ENCODE assay signal across 1 cellular context in the genomic region with DNA sequence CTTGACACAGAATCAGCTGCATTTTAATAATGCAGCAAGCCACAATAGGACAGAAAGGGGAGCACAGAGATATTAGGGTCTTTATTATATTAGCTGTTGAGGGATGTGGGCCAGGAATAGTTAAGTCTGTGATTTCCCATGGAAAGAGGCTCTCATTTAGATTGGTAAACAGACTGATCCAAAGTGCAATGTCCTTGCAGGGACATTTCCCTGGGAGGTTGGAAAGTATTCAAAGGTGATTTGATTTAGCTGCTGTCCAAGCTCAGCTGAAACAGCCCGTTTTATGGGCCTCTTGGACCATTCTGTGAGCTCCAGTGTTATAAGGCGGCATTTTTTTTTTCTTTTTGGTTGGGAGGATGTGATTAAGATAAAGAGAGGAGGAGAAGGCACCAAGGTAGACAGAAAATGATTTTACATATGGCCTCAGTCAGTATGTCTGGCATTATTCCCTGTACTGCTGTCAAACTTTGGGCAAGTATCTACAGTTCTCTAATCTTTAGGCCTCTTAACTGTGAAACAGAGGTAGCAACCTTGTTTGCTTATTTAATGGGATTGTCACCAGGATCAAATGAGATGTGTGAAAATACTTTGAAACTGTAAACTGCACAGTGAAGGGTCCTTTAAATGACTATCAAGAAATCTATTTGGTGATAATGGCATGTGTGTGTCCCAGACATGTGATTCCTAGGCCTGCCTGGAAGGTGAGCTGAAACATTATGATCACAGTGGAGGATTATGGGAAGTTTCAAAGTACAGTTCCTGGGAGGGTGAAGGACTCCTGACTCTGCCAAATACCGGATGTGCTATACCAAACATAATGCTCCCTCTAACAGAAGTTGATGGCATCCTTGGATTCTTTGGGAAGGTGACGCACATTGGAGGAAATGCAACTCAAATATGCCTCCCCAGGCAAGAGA.
A peak's percentile ranks its signal among the peaks of the same experiment; 100 is the strongest.
TF ChIP-seq lines count a peak whose summit lies in the region.

No MANE protein-coding gene starts in this region.

TF ChIP-seq in HepG2, 621 proteins besides CTCF, POLR2A, EP300 and RAD21 (continued from another document and continues in another):
- TF ChIP-seq KDM2A (CRISPR knock-in tag; IDR thresholded peaks at IDR 0.05; ENCODE audit: borderline replicate concordance, low read depth) (no peak), GFI1 (CRISPR knock-in tag; IDR thresholded peaks at IDR 0.05; ENCODE audit: borderline replicate concordance) (peak; percentile 89), HOXD1 (CRISPR knock-in tag; IDR thresholded peaks at IDR 0.05) (no peak), PCBP1 (IDR thresholded peaks at IDR 0.05; ENCODE audit: borderline replicate concordance, low read depth, low read length) (no peak), HNF4G (IDR thresholded peaks at IDR 0.05; ENCODE audit: borderline replicate concordance, low read depth, low read length) (peak; percentile 89), HNF4G (CRISPR knock-in tag; IDR thresholded peaks at IDR 0.05; ENCODE audit: borderline replicate concordance, low read depth) (peak; percentile 84), KLF6 (CRISPR knock-in tag; IDR thresholded peaks at IDR 0.05) (0 out of 2 replicates have a peak, but pooled peaks have one; percentile 11), ZFP1 (CRISPR knock-in tag; IDR thresholded peaks at IDR 0.05) (0 out of 2 replicates have a peak, but pooled peaks have one; percentile 18), ZNF564 (CRISPR knock-in tag; IDR thresholded peaks at IDR 0.05) (peak; percentile 31; the same call in 1 of the 2 replicates), TSC22D2 (CRISPR knock-in tag; IDR thresholded peaks at IDR 0.05; ENCODE audit: borderline replicate concordance) (0 out of 2 replicates have a peak, but pooled peaks have one; percentile 31), RXRB (CRISPR knock-in tag; IDR thresholded peaks at IDR 0.05; ENCODE audit: borderline replicate concordance) (peak; percentile 82), MAFK (conservative IDR thresholded peaks at IDR 0.05 in 1 of 2, IDR thresholded peaks at IDR 0.05 in 1 of 2; ENCODE audit: low read length in 2 of 2) (0 out of 4 replicates have a peak, but pooled peaks of 1 of the 2 experiments have one; percentile 9), NR2F2 (IDR thresholded peaks at IDR 0.05; ENCODE audit: borderline replicate concordance, low read depth) (no peak), ZNF20 (CRISPR knock-in tag; IDR thresholded peaks at IDR 0.05) (no peak), FOSL2 (CRISPR knock-in tag; IDR thresholded peaks at IDR 0.05) (peak; percentile 65), ZNF878 (CRISPR knock-in tag; IDR thresholded peaks at IDR 0.05) (peak; percentile 59; the same call in 1 of the 2 replicates), HMG20B (CRISPR knock-in tag; conservative IDR thresholded peaks at IDR 0.05) (peak; percentile 84), ZMYM4 (CRISPR knock-in tag; IDR thresholded peaks at IDR 0.05) (peak; percentile 49), SNAI1 (CRISPR knock-in tag; IDR thresholded peaks at IDR 0.05; ENCODE audit: borderline replicate concordance) (no peak), KDM4B (CRISPR knock-in tag; IDR thresholded peaks at IDR 0.05) (peak; percentile 27; the same call in 1 of the 2 replicates), IRF2 (CRISPR knock-in tag; IDR thresholded peaks at IDR 0.05) (peak; percentile 54; the same call in 1 of the 2 replicates), ZNF292 (CRISPR knock-in tag; IDR thresholded peaks at IDR 0.05; ENCODE audit: borderline replicate concordance, low read depth) (peak; percentile 49; the same call in 1 of the 2 replicates), SRF (IDR thresholded peaks at IDR 0.05; ENCODE audit: low read depth, low read length) (0 out of 2 replicates have a peak, but pooled peaks have one; percentile 10)
- TF ChIP-seq, protein P1, sequence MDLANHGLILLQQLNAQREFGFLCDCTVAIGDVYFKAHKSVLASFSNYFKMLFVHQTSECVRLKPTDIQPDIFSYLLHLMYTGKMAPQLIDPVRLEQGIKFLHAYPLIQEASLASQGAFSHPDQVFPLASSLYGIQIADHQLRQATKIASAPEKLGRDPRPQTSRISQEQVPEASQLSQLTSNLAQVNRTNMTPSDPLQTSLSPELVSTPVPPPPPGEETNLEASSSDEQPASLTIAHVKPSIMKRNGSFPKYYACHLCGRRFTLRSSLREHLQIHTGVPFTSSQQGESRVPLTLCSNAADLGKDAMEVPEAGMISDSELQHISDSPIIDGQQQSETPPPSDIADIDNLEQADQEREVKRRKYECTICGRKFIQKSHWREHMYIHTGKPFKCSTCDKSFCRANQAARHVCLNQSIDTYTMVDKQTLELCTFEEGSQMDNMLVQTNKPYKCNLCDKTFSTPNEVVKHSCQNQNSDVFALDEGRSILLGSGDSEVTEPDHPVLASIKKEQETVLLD (CRISPR knock-in tag; IDR thresholded peaks at IDR 0.05; ENCODE audit: low read depth) = no peak
- TF ChIP-seq, protein P2, sequence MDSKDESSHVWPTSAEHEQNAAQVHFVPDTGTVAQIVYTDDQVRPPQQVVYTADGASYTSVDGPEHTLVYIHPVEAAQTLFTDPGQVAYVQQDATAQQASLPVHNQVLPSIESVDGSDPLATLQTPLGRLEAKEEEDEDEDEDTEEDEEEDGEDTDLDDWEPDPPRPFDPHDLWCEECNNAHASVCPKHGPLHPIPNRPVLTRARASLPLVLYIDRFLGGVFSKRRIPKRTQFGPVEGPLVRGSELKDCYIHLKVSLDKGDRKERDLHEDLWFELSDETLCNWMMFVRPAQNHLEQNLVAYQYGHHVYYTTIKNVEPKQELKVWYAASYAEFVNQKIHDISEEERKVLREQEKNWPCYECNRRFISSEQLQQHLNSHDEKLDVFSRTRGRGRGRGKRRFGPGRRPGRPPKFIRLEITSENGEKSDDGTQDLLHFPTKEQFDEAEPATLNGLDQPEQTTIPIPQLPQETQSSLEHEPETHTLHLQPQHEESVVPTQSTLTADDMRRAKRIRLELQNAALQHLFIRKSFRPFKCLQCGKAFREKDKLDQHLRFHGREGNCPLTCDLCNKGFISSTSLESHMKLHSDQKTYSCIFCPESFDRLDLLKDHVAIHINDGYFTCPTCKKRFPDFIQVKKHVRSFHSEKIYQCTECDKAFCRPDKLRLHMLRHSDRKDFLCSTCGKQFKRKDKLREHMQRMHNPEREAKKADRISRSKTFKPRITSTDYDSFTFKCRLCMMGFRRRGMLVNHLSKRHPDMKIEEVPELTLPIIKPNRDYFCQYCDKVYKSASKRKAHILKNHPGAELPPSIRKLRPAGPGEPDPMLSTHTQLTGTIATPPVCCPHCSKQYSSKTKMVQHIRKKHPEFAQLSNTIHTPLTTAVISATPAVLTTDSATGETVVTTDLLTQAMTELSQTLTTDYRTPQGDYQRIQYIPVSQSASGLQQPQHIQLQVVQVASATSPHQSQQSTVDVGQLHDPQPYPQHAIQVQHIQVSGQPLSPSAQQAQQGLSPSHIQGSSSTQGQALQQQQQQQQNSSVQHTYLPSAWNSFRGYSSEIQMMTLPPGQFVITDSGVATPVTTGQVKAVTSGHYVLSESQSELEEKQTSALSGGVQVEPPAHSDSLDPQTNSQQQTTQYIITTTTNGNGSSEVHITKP (CRISPR knock-in tag; IDR thresholded peaks at IDR 0.05; ENCODE audit: low read depth) = peak; percentile 98
- TF ChIP-seq, protein P3, sequence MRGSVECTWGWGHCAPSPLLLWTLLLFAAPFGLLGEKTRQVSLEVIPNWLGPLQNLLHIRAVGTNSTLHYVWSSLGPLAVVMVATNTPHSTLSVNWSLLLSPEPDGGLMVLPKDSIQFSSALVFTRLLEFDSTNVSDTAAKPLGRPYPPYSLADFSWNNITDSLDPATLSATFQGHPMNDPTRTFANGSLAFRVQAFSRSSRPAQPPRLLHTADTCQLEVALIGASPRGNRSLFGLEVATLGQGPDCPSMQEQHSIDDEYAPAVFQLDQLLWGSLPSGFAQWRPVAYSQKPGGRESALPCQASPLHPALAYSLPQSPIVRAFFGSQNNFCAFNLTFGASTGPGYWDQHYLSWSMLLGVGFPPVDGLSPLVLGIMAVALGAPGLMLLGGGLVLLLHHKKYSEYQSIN (CRISPR knock-in tag; IDR thresholded peaks at IDR 0.05; ENCODE audit: borderline replicate concordance) = no peak
- TF ChIP-seq, protein P4, sequence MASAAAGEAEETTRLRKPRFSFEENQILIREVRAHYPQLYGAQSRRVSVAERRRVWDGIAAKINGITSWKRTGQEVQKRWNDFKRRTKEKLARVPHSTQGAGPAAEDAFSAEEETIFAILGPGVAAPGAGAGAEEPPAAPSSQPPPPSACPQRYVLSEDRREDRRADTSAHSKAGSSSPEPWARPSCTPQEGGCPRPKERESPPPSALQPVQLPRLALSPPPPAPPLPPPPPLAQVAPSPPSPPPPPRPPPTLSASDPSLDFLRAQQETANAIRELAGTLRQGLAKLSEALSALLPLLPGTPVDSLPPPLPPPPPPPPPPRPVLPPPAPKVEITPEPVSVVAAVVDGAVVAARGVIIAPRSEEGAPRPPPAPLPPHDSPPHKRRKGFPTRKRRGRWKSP (CRISPR knock-in tag; IDR thresholded peaks at IDR 0.05) = peak; percentile 43; the same call in 1 of the 2 replicates
- TF ChIP-seq, protein P5, sequence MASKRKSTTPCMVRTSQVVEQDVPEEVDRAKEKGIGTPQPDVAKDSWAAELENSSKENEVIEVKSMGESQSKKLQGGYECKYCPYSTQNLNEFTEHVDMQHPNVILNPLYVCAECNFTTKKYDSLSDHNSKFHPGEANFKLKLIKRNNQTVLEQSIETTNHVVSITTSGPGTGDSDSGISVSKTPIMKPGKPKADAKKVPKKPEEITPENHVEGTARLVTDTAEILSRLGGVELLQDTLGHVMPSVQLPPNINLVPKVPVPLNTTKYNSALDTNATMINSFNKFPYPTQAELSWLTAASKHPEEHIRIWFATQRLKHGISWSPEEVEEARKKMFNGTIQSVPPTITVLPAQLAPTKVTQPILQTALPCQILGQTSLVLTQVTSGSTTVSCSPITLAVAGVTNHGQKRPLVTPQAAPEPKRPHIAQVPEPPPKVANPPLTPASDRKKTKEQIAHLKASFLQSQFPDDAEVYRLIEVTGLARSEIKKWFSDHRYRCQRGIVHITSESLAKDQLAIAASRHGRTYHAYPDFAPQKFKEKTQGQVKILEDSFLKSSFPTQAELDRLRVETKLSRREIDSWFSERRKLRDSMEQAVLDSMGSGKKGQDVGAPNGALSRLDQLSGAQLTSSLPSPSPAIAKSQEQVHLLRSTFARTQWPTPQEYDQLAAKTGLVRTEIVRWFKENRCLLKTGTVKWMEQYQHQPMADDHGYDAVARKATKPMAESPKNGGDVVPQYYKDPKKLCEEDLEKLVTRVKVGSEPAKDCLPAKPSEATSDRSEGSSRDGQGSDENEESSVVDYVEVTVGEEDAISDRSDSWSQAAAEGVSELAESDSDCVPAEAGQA (IDR thresholded peaks at IDR 0.05; ENCODE audit: low read depth) = 0 out of 2 replicates have a peak, but pooled peaks have one; percentile 37
- TF ChIP-seq, protein P5 (CRISPR knock-in tag; IDR thresholded peaks at IDR 0.05; ENCODE audit: borderline replicate concordance) = no peak
- TF ChIP-seq, protein P6, sequence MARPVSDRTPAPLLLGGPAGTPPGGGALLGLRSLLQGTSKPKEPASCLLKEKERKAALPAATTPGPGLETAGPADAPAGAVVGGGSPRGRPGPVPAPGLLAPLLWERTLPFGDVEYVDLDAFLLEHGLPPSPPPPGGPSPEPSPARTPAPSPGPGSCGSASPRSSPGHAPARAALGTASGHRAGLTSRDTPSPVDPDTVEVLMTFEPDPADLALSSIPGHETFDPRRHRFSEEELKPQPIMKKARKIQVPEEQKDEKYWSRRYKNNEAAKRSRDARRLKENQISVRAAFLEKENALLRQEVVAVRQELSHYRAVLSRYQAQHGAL (CRISPR knock-in tag; IDR thresholded peaks at IDR 0.05; ENCODE audit: not compliant biosample characterization) = no peak
- TF ChIP-seq, protein P7, sequence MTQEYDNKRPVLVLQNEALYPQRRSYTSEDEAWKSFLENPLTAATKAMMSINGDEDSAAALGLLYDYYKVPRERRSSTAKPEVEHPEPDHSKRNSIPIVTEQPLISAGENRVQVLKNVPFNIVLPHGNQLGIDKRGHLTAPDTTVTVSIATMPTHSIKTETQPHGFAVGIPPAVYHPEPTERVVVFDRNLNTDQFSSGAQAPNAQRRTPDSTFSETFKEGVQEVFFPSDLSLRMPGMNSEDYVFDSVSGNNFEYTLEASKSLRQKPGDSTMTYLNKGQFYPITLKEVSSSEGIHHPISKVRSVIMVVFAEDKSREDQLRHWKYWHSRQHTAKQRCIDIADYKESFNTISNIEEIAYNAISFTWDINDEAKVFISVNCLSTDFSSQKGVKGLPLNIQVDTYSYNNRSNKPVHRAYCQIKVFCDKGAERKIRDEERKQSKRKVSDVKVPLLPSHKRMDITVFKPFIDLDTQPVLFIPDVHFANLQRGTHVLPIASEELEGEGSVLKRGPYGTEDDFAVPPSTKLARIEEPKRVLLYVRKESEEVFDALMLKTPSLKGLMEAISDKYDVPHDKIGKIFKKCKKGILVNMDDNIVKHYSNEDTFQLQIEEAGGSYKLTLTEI (CRISPR knock-in tag; conservative IDR thresholded peaks at IDR 0.05) = no peak
- TF ChIP-seq, protein P8, sequence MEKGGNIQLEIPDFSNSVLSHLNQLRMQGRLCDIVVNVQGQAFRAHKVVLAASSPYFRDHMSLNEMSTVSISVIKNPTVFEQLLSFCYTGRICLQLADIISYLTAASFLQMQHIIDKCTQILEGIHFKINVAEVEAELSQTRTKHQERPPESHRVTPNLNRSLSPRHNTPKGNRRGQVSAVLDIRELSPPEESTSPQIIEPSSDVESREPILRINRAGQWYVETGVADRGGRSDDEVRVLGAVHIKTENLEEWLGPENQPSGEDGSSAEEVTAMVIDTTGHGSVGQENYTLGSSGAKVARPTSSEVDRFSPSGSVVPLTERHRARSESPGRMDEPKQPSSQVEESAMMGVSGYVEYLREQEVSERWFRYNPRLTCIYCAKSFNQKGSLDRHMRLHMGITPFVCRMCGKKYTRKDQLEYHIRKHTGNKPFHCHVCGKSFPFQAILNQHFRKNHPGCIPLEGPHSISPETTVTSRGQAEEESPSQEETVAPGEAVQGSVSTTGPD (CRISPR knock-in tag; IDR thresholded peaks at IDR 0.05) = peak; percentile 85
- TF ChIP-seq, protein P9, sequence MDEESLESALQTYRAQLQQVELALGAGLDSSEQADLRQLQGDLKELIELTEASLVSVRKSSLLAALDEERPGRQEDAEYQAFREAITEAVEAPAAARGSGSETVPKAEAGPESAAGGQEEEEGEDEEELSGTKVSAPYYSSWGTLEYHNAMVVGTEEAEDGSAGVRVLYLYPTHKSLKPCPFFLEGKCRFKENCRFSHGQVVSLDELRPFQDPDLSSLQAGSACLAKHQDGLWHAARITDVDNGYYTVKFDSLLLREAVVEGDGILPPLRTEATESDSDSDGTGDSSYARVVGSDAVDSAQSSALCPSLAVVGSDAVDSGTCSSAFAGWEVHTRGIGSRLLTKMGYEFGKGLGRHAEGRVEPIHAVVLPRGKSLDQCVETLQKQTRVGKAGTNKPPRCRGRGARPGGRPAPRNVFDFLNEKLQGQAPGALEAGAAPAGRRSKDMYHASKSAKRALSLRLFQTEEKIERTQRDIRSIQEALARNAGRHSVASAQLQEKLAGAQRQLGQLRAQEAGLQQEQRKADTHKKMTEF (CRISPR knock-in tag; IDR thresholded peaks at IDR 0.05) = peak; percentile 51; the same call in 1 of the 2 replicates
